Comparison of ENCODE assay signal across 12 cellular contexts in genomic region chr5:79699766-79700400, GRCh38.
DNase-seq lines count a peak whose midpoint lies in the region; ATAC-seq and TF ChIP-seq lines count a peak whose summit lies in the region.
"Had no signal": no experiment of that assay in that cellular context is flagged by ENCODE, and none has a peak within 500 bp of the region (broad histone marks: within the 10 kb centered on the region; RNA-seq: fewer than 3 reads in every experiment).

No MANE protein-coding gene starts in this region.

- TF ChIP-seq CTCF in GM12864 (IDR thresholded peaks at IDR 0.05; ENCODE audit: low read depth, low read length, missing control alignments), result no peak

- no peaks in the 10 kb centered on the region for H3K36me3 Mint-ChIP-seq in T-helper 2 cell treated with Interferon-gamma antibody and Interleukin-4, amounts not matched to agents 5 μg/mL and 100 μg/mL, for 36 hours (ENCODE audit: low read depth)
- H3K36me3 Mint-ChIP-seq: naive B cell had no signal

- DNase-seq in GM12864 (ENCODE audit: low read depth) (peak; percentile 64), NCI-H2081 treated with DMSO at 0.1 percent for 48 hours (lab: John Stamatoyannopoulos, UW) (no peak), SHP77 treated with DMSO at 0.1 percent for 48 hours (lab: John Stamatoyannopoulos, UW) (no peak)
- DNase-seq in T-helper 2 cell treated with Interferon-gamma antibody and Interleukin-4, amounts not matched to agents 5 μg/mL and 100 μg/mL, for 36 hours (ENCODE audit: low spot score), result no peak
- DNase-seq: amygdala, DMS 273 treated with DMSO at 0.1 percent for 48 hours, naive B cell, NCI-H2107 had no signal

- no peaks in the 10 kb centered on the region for H3K27me3 Mint-ChIP-seq in T-helper 2 cell treated with Interferon-gamma antibody and Interleukin-4, amounts not matched to agents 5 μg/mL and 100 μg/mL, for 36 hours (ENCODE audit: low read depth)
- H3K27me3 Mint-ChIP-seq: naive B cell had no signal

- peaks cover 20% of the 10 kb centered on the region for H3K4me1 Mint-ChIP-seq in T-helper 2 cell treated with Interferon-gamma antibody and Interleukin-4, amounts not matched to agents 5 μg/mL and 100 μg/mL, for 36 hours (ENCODE audit: low read depth)
- H3K4me1 Mint-ChIP-seq: naive B cell had no signal

- no peaks in the 10 kb centered on the region for H3K9me3 Mint-ChIP-seq in T-helper 2 cell treated with Interferon-gamma antibody and Interleukin-4, amounts not matched to agents 5 μg/mL and 100 μg/mL, for 36 hours

- no peak overlapping the region; the same call in 1 of the 2 replicates for H3K4me3 ChIP-seq in GM12864 (ENCODE audit: low read depth, low read length)

- ATAC-seq in GM19043 (IDR thresholded peaks at IDR 0.05; ENCODE audit: low read depth, unreplicated experiment), result peak; percentile 88
- ATAC-seq in HG02884 (IDR thresholded peaks at IDR 0.05; ENCODE audit: unreplicated experiment), result peak; percentile 66
- ATAC-seq in HG03469 (IDR thresholded peaks at IDR 0.05; ENCODE audit: unreplicated experiment), result no peak
- no peak for ATAC-seq in HG03196 (IDR thresholded peaks at IDR 0.05; ENCODE audit: unreplicated experiment)

- peak overlapping the region; percentile 46 for H3K4me3 Mint-ChIP-seq in T-helper 2 cell treated with Interferon-gamma antibody and Interleukin-4, amounts not matched to agents 5 μg/mL and 100 μg/mL, for 36 hours
- H3K4me3 Mint-ChIP-seq: naive B cell had no signal

- H3K27ac Mint-ChIP-seq in T-helper 2 cell treated with Interferon-gamma antibody and Interleukin-4, amounts not matched to agents 5 μg/mL and 100 μg/mL, for 36 hours, result peak overlapping the region; percentile 72
- H3K27ac Mint-ChIP-seq: naive B cell had no signal

Comparison
In these comparisons a context has a peak if more than half of its experiments do, and no peak if none do; other contexts are left out.
1. ATAC-seq: peak in GM19043 (single experiment) and HG02884 (single experiment); none in HG03469 (single experiment) and HG03196 (single experiment).